ENCODE assay signal across 25 cellular contexts in genomic region chr6:122555561-122555960, GRCh38. TPM values are rescaled to one million over a fixed set of nuclear protein-coding genes. Genes with fewer than 3 reads are reported as not detected.
DNase-seq lines count a peak whose midpoint lies in the region; ATAC-seq, FAIRE-seq and TF ChIP-seq lines count a peak whose summit lies in the region.
"Had no signal": no experiment of that assay in that cellular context is flagged by ENCODE, and none has a peak within 500 bp of the region (broad histone marks: within the 10 kb centered on the region; RNA-seq: fewer than 3 reads in every experiment).

No MANE protein-coding gene starts in this region.

- H3F3A ChIP-seq in SK-N-SH (replicated peaks; ENCODE audit: insufficient read depth): no peaks in the 10 kb centered on the region

- no peak overlapping the region for H2AFZ ChIP-seq in SK-N-SH (ENCODE audit: low read depth)
- peak overlapping the region; percentile 16 for H2AFZ ChIP-seq in parathyroid adenoma

- no peak for FAIRE-seq in GM19239 (lab: Jason Lieb, UNC)
- FAIRE-seq: A204.1, GM12878, GM12892, GM18507 had no signal

- H3K4me2 ChIP-seq in SK-N-SH (no peak overlapping the region), parathyroid adenoma (ENCODE audit: low read length) (no peak overlapping the region)
- H3K4me2 ChIP-seq: BLaER1 had no signal

- no peak overlapping the region for H3K4me3 ChIP-seq in SK-N-SH (ENCODE audit: low read depth in 2 of 2, low read length in 1 of 2)
- H3K4me3 ChIP-seq in parathyroid adenoma (ENCODE audit: low read depth, low read length): no peak overlapping the region
- H3K4me3 ChIP-seq: BLaER1, GM12878 had no signal

- no peak for DNase-seq in SK-N-SH
- peak; percentile 94 for DNase-seq in SK-N-DZ (ENCODE audit: low spot score)
- DNase-seq in GM19239 (ENCODE audit: insufficient read length, low spot score): no peak
- DNase-seq: 8988T; ACHN; BE2C; C1 segment of cervical spinal cord; CD4-positive, alpha-beta memory T cell; CD4-positive, CD25-positive, alpha-beta regulatory T cell; CD8-positive, alpha-beta memory T cell; COR-L47; DMS 273 treated with DMSO at 0.1 percent for 48 hours; DMS153; DMS53; DMS79; DND-41; EL; GDM1 had no signal

- H3K9ac ChIP-seq in SK-N-SH: no peak overlapping the region
- no peak overlapping the region for H3K9ac ChIP-seq in parathyroid adenoma
- H3K9ac ChIP-seq: BLaER1 had no signal

- TF ChIP-seq CTCF in SK-N-SH (IDR thresholded peaks at IDR 0.05): no peak
- TF ChIP-seq CTCF in parathyroid adenoma (IDR thresholded peaks at IDR 0.05): no peak

- no peaks in the 10 kb centered on the region for H3K9me3 ChIP-seq in SK-N-SH
- H3K9me3 ChIP-seq in parathyroid adenoma (ENCODE audit: control insufficient read depth, low read length): no peaks in the 10 kb centered on the region
- H3K9me3 ChIP-seq: BE2C, BLaER1 had no signal

- no peaks in the 10 kb centered on the region for H3K9me2 ChIP-seq in SK-N-SH

- H3K27me3 ChIP-seq in SK-N-SH (ENCODE audit: insufficient read depth) (no peaks in the 10 kb centered on the region; the same call in 1 of the 2 replicates), parathyroid adenoma (ENCODE audit: control insufficient read depth, insufficient read depth, low read length) (no peaks in the 10 kb centered on the region)
- H3K27me3 ChIP-seq: BE2C, BLaER1 had no signal

- H3K36me3 ChIP-seq in SK-N-SH (replicated peaks in 1 of 2; ENCODE audit: control insufficient read depth in 1 of 2, insufficient read depth in 2 of 2, low read length in 1 of 2) (no peaks in the 10 kb centered on the region), parathyroid adenoma (ENCODE audit: control insufficient read depth, insufficient read depth, low read length) (no peaks in the 10 kb centered on the region)
- H3K36me3 ChIP-seq: BE2C, BLaER1 had no signal

- H3K27ac ChIP-seq in SK-N-SH (ENCODE audit: low read depth in 2 of 2, low read length in 1 of 2): no peak overlapping the region
- H3K27ac ChIP-seq in parathyroid adenoma: no peak overlapping the region
- H3K27ac ChIP-seq: BLaER1 had no signal

- no peaks in the 10 kb centered on the region for H3K79me2 ChIP-seq in SK-N-SH (ENCODE audit: insufficient read depth)
- H3K79me2 ChIP-seq in parathyroid adenoma: no peaks in the 10 kb centered on the region

- CTCF ChIA-PET in SK-N-SH (lab: Yijun Ruan, JAX): no interaction called here

- H3K4me1 ChIP-seq in SK-N-SH (ENCODE audit: control insufficient read depth in 1 of 2, insufficient read depth in 2 of 2, low read depth in 1 of 2, low read length in 1 of 2) (no peaks in the 10 kb centered on the region), parathyroid adenoma (no peaks in the 10 kb centered on the region)
- H3K4me1 ChIP-seq: BE2C, BLaER1 had no signal

- no peak for ATAC-seq in SK-N-SH treated with all-trans-retinoic acid at 6 μM for 48 hours
- ATAC-seq: GM12878 had no signal

- POLR2A ChIA-PET in SK-N-SH (lab: Yijun Ruan, JAX): no interaction called here

- no peaks in the 10 kb centered on the region for H4K20me1 ChIP-seq in SK-N-SH (ENCODE audit: insufficient read depth)
- H4K20me1 ChIP-seq: BLaER1 had no signal

- no peak for TF ChIP-seq RAD21 in SK-N-SH (IDR thresholded peaks at IDR 0.05; ENCODE audit: low read length)

- no peak for TF ChIP-seq EP300 in SK-N-SH (IDR thresholded peaks at IDR 0.05; ENCODE audit: borderline replicate concordance in 1 of 2, low read depth in 1 of 2, low read length in 1 of 2)

TF ChIP-seq in SK-N-SH, 30 proteins besides CTCF, POLR2A, EP300 and RAD21:
- TF ChIP-seq POLR2AphosphoS5 (IDR thresholded peaks at IDR 0.05; ENCODE audit: low read depth, low read length): no peak
- 0 out of 2 replicates have a peak, but pooled peaks have one; percentile 11 for TF ChIP-seq GATA2 (CRISPR knock-in tag; IDR thresholded peaks at IDR 0.05)
TF ChIP-seq in SK-N-SH: peak in this region for 1.

TF ChIP-seq in SK-N-SH treated with all-trans-retinoic acid at 6 μM for 48 hours, 23 proteins besides CTCF, POLR2A, EP300 and RAD21:
- TF ChIP-seq CREB5 (CRISPR knock-in tag; IDR thresholded peaks at IDR 0.05; ENCODE audit: low read depth) (no peak), PATZ1 (CRISPR knock-in tag; IDR thresholded peaks at IDR 0.05; ENCODE audit: borderline replicate concordance) (no peak)

RNA-seq across cellular contexts. Expression of gene PKIB, which starts 54.6 kb away (rescaled TPM):
- polyA plus RNA-seq in SK-N-SH (2012; rRNA removed): 0.30 and 0.32 TPM in 2 replicates
- polyA plus RNA-seq in SK-N-SH (2012; cell fraction: cytosol; rRNA removed): 0.63 and 0.98 TPM in 2 replicates
- polyA plus RNA-seq in SK-N-SH (2012; cell fraction: nucleus; rRNA removed): 0.07 and 0.50 TPM in 2 replicates
- 12.4 and 15.8 TPM in 2 replicates for polyA plus RNA-seq in SK-N-DZ (2014; cell fraction: cytosol; rRNA removed)
- polyA plus RNA-seq in SK-N-DZ (2014; cell fraction: nucleus; rRNA removed): 2.3 and 7.3 TPM in 2 replicates
